In the genomic region with DNA sequence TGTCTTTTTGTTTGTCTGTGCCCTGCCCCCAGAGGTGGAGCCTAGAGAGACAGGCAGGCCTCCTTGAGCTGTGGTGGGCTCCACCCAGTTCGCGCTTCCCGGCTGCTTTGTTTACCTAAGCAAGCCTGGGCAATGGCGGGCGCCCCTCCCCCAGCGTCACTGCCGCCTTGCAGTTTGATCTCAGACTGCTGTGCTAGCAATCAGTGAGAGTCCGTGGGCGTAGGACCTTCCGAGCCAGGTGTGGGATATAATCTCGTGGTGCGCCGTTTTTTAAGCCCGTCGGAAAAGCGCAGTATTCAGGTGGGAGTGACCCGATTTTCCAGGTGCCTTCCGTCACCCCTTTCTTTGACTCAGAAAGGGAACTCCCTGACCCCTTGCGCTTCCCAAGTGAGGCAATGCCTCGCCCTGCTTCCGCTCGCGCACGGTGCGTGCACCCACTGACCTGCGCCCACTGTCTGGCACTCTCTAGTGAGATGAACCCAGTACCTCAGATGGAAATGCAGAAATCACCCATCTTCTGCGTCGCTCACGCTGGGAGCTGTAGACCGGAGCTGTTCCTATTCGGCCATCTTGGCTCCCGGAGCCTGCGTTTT, we compare ENCODE assay signal across 1 cellular context.
TF ChIP-seq lines count a peak whose summit lies in the region.
"Not testable (repeated sequence)": the region's sequence is repeated elsewhere in the genome, so short reads cannot be mapped to it uniquely, and the experiment has no call there.

No MANE protein-coding gene starts in this region.

TF ChIP-seq in K562, 482 proteins besides CTCF, POLR2A, EP300 and RAD21 (continues in another document):
- TF ChIP-seq NR2C2 (CRISPR knock-in tag; IDR thresholded peaks at IDR 0.05); CREB1 (IDR thresholded peaks at IDR 0.05); ATF1 (CRISPR knock-in tag; IDR thresholded peaks at IDR 0.05); ATF3 (CRISPR knock-in tag; conservative IDR thresholded peaks at IDR 0.05); ID3 (CRISPR knock-in tag; IDR thresholded peaks at IDR 0.05): not testable (repeated sequence)
- TF ChIP-seq NR2C2 (tag; IDR thresholded peaks at IDR 0.05), result peak; percentile 43
- 0 out of 2 replicates have a peak, but pooled peaks have one; percentile 21 for TF ChIP-seq TCF3 (CRISPR knock-in tag; IDR thresholded peaks at IDR 0.05)
- TF ChIP-seq PHF8 (IDR thresholded peaks at IDR 0.05; ENCODE audit: borderline replicate concordance, low read length), result peak; percentile 36; the same call in 1 of the 2 replicates
- TF ChIP-seq, protein P1, sequence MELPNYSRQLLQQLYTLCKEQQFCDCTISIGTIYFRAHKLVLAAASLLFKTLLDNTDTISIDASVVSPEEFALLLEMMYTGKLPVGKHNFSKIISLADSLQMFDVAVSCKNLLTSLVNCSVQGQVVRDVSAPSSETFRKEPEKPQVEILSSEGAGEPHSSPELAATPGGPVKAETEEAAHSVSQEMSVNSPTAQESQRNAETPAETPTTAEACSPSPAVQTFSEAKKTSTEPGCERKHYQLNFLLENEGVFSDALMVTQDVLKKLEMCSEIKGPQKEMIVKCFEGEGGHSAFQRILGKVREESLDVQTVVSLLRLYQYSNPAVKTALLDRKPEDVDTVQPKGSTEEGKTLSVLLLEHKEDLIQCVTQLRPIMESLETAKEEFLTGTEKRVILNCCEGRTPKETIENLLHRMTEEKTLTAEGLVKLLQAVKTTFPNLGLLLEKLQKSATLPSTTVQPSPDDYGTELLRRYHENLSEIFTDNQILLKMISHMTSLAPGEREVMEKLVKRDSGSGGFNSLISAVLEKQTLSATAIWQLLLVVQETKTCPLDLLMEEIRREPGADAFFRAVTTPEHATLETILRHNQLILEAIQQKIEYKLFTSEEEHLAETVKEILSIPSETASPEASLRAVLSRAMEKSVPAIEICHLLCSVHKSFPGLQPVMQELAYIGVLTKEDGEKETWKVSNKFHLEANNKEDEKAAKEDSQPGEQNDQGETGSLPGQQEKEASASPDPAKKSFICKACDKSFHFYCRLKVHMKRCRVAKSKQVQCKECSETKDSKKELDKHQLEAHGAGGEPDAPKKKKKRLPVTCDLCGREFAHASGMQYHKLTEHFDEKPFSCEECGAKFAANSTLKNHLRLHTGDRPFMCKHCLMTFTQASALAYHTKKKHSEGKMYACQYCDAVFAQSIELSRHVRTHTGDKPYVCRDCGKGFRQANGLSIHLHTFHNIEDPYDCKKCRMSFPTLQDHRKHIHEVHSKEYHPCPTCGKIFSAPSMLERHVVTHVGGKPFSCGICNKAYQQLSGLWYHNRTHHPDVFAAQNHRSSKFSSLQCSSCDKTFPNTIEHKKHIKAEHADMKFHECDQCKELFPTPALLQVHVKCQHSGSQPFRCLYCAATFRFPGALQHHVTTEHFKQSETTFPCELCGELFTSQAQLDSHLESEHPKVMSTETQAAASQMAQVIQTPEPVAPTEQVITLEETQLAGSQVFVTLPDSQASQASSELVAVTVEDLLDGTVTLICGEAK (IDR thresholded peaks at IDR 0.05), result 0 out of 2 replicates have a peak, but pooled peaks have one; percentile 29
- TF ChIP-seq, protein P1 (CRISPR knock-in tag; IDR thresholded peaks at IDR 0.05), result not testable (repeated sequence)
- TF ChIP-seq MAFG (tag; conservative IDR thresholded peaks at IDR 0.05), result 0 out of 2 replicates have a peak, but pooled peaks have one; percentile 10
- TF ChIP-seq CREB1 (CRISPR knock-in tag; IDR thresholded peaks at IDR 0.05), result peak; percentile 41; the same call in 1 of the 2 replicates
- 0 out of 2 replicates have a peak, but pooled peaks have one; percentile 23 for TF ChIP-seq RB1 (IDR thresholded peaks at IDR 0.05; ENCODE audit: low read depth)
- TF ChIP-seq SOX6 (IDR thresholded peaks at IDR 0.05), result 0 out of 2 replicates have a peak, but pooled peaks have one; percentile 26
- TF ChIP-seq ATF7 (IDR thresholded peaks at IDR 0.05), result peak; percentile 56; the same call in 1 of the 2 replicates
- TF ChIP-seq GATAD2A (IDR thresholded peaks at IDR 0.05), result 0 out of 2 replicates have a peak, but pooled peaks have one; percentile 52
- peak; percentile 66 for TF ChIP-seq ATF1 (tag; IDR thresholded peaks at IDR 0.05)
- TF ChIP-seq HDAC2 (IDR thresholded peaks at IDR 0.05), result 0 out of 2 replicates have a peak, but pooled peaks have one; percentile 18
- TF ChIP-seq ETV1 (tag; conservative IDR thresholded peaks at IDR 0.05; ENCODE audit: low read depth), result 0 out of 2 replicates have a peak, but pooled peaks have one; percentile 37
- peak; percentile 86 to 87 for TF ChIP-seq FOXK2 (conservative IDR thresholded peaks at IDR 0.05 in 1 of 2, IDR thresholded peaks at IDR 0.05 in 1 of 2; ENCODE audit: low read depth in 2 of 2)
- TF ChIP-seq SMARCA4 (IDR thresholded peaks at IDR 0.05), result peak; percentile 46; the same call in 1 of the 2 replicates
- TF ChIP-seq MAZ (CRISPR knock-in tag; conservative IDR thresholded peaks at IDR 0.05 in 1 of 2, IDR thresholded peaks at IDR 0.05 in 1 of 2), result peak in 1 of 2 experiments; percentile 43; a peak in 1 of 4 replicates
- TF ChIP-seq TAF9B (IDR thresholded peaks at IDR 0.05; ENCODE audit: partially characterized antibody), result peak; percentile 65
- TF ChIP-seq RBFOX2 (IDR thresholded peaks at IDR 0.05; ENCODE audit: low read depth, low read length), result peak; percentile 61
- TF ChIP-seq POLR2B (IDR thresholded peaks at IDR 0.05; ENCODE audit: low read depth, partially characterized antibody), result peak; percentile 42
- peak; percentile 66 for TF ChIP-seq CXXC5 (CRISPR knock-in tag; IDR thresholded peaks at IDR 0.05)
- TF ChIP-seq, protein P2, sequence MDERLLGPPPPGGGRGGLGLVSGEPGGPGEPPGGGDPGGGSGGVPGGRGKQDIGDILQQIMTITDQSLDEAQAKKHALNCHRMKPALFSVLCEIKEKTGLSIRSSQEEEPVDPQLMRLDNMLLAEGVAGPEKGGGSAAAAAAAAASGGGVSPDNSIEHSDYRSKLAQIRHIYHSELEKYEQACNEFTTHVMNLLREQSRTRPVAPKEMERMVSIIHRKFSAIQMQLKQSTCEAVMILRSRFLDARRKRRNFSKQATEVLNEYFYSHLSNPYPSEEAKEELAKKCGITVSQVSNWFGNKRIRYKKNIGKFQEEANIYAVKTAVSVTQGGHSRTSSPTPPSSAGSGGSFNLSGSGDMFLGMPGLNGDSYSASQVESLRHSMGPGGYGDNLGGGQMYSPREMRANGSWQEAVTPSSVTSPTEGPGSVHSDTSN (CRISPR knock-in tag; IDR thresholded peaks at IDR 0.05; ENCODE audit: low read depth), result not testable (repeated sequence)
- TF ChIP-seq, protein P2 (tag; conservative IDR thresholded peaks at IDR 0.05; ENCODE audit: low read depth), result 0 out of 2 replicates have a peak, but pooled peaks have one; percentile 20
- peak; percentile 31; the same call in 1 of the 2 replicates for TF ChIP-seq ARID1B (IDR thresholded peaks at IDR 0.05)
- TF ChIP-seq FOXA3 (CRISPR knock-in tag; conservative IDR thresholded peaks at IDR 0.05 in 1 of 2, IDR thresholded peaks at IDR 0.05 in 1 of 2), result peak; percentile 96 to 98
- TF ChIP-seq SUPT5H (IDR thresholded peaks at IDR 0.05), result peak; percentile 62; the same call in 1 of the 2 replicates
- TF ChIP-seq ATF3 (IDR thresholded peaks at IDR 0.05), result peak; percentile 33; the same call in 1 of the 2 replicates
- peak; percentile 84 for TF ChIP-seq EGR1 (conservative IDR thresholded peaks at IDR 0.05)
- peak in 1 of 2 experiments; percentile 45; a peak in 1 of 4 replicates for TF ChIP-seq HDAC1 (IDR thresholded peaks at IDR 0.05)
- peak; percentile 40; the same call in 1 of the 2 replicates for TF ChIP-seq ID3 (tag; IDR thresholded peaks at IDR 0.05)
- peak; percentile 58 for TF ChIP-seq POLR2G (IDR thresholded peaks at IDR 0.05; ENCODE audit: low read depth, low read length)
- peak; percentile 88 for TF ChIP-seq NFRKB (IDR thresholded peaks at IDR 0.05; ENCODE audit: low read depth)
- TF ChIP-seq ZEB2 (IDR thresholded peaks at IDR 0.05), result peak; percentile 81
- peak; percentile 77; the same call in 1 of the 2 replicates for TF ChIP-seq TFAP4 (CRISPR knock-in tag; IDR thresholded peaks at IDR 0.05; ENCODE audit: borderline replicate concordance)
- TF ChIP-seq NRF1 (conservative IDR thresholded peaks at IDR 0.05 in 1 of 2, IDR thresholded peaks at IDR 0.05 in 1 of 2), result peak; percentile 64 to 71
- TF ChIP-seq, protein P3, sequence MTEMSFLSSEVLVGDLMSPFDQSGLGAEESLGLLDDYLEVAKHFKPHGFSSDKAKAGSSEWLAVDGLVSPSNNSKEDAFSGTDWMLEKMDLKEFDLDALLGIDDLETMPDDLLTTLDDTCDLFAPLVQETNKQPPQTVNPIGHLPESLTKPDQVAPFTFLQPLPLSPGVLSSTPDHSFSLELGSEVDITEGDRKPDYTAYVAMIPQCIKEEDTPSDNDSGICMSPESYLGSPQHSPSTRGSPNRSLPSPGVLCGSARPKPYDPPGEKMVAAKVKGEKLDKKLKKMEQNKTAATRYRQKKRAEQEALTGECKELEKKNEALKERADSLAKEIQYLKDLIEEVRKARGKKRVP (CRISPR knock-in tag; IDR thresholded peaks at IDR 0.05), result 0 out of 2 replicates have a peak, but pooled peaks have one; percentile 14
- peak; percentile 43 for TF ChIP-seq BRD9 (IDR thresholded peaks at IDR 0.05; ENCODE audit: low read depth, partially characterized antibody)
- peak; percentile 51; the same call in 1 of the 2 replicates for TF ChIP-seq SMARCE1 (IDR thresholded peaks at IDR 0.05)
- TF ChIP-seq MNT (conservative IDR thresholded peaks at IDR 0.05), result peak; percentile 25 to 64; a peak in 2 of 4 replicates
- peak; percentile 55; the same call in 1 of the 2 replicates for TF ChIP-seq ZNF79 (CRISPR knock-in tag; IDR thresholded peaks at IDR 0.05; ENCODE audit: low read depth)
- 0 out of 2 replicates have a peak, but pooled peaks have one; percentile 53 for TF ChIP-seq LCOR (CRISPR knock-in tag; IDR thresholded peaks at IDR 0.05)
- TF ChIP-seq TAF7 (tag; IDR thresholded peaks at IDR 0.05), result peak; percentile 40; the same call in 1 of the 2 replicates
- peak; percentile 37 for TF ChIP-seq ZFX (CRISPR knock-in tag; IDR thresholded peaks at IDR 0.05)
- peak; percentile 56; the same call in 1 of the 2 replicates for TF ChIP-seq CTBP1 (IDR thresholded peaks at IDR 0.05; ENCODE audit: borderline replicate concordance)
